Comparison of ENCODE assay signal across 33 cellular contexts in the genomic region with DNA sequence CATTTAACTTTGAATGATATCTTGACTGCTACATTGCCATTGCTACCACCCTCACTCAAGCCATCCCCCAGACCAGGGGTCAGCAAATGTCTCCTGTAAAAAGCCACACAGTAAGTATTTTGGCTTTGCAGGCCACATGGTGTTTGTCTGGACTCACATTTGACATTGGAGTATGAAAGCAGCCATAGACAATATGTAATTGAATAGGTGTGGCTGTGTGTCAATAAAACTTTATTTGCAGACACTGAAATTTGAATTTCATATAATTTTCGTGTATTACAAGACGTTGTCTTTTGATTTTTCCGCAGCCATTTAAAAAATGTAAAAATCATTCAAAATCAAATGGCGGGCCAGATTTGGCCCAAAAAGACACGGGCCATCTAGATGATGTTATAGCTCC. TPM values are rescaled to one million over a fixed set of nuclear protein-coding genes. Genes with fewer than 3 reads are reported as not detected.
"Had no signal": no experiment of that assay in that cellular context is flagged by ENCODE, and none has a peak within 500 bp of the region (broad histone marks: within the 10 kb centered on the region; RNA-seq: fewer than 3 reads in every experiment).

No MANE protein-coding gene starts in this region.

- H3K36me3 ChIP-seq: neural progenitor cell, ovary, spleen, suprapubic skin, tibial artery, transverse colon, upper lobe of right lung, uterus had no signal

- H3K4me1 ChIP-seq: parathyroid adenoma, psoas muscle, suprapubic skin, testis, tibial artery, transverse colon, upper lobe of right lung, uterus had no signal

- DNase-seq: natural killer cell; occipital lobe; ovary; posterior cingulate gyrus; psoas muscle; right cardiac atrium; spleen; stimulated activated CD4-positive, alpha-beta T cell treated with anti-CD3 and anti-CD28 coated beads, Interleukin-12 subunit alpha, Interleukin-12 subunit beta, amount 100 ng/mL, for 4 hours; stimulated activated CD4-positive, alpha-beta T cell treated with anti-CD3 and anti-CD28 coated beads, Interleukin-1b, Interleukin-23, amount 100 ng/mL, for 48 hours; stimulated activated CD4-positive, alpha-beta T cell treated with anti-CD3 and anti-CD28 coated beads, Interleukin-4, amount 100 ng/mL, for 1 hour; stimulated activated CD4-positive, alpha-beta T cell treated with anti-CD3 and anti-CD28 coated beads, Interleukin-4, amount 100 ng/mL, for 4 hours; stimulated activated CD8-positive, alpha-beta memory T cell treated with anti-CD3 and anti-CD28 coated beads, Interleukin-4, amount 100 ng/mL, for 48 hours; stimulated activated naive CD4-positive, alpha-beta T cell; stimulated activated naive CD8-positive, alpha-beta T cell treated with anti-CD3 and anti-CD28 coated beads, Interleukin-15, amount 100 ng/mL, for 72 hours; stimulated activated naive CD8-positive, alpha-beta T cell treated with anti-CD3 and anti-CD28 coated beads, Interleukin-15, Interleukin-2, amounts not matched to agents 100 U/mL and 50 U/mL, for 24 hours; substantia nigra; testis; tibial artery; transverse colon; upper lobe of right lung; uterus had no signal

- H3K4me3 ChIP-seq: neural progenitor cell, ovary, psoas muscle, skin epidermis, smooth muscle cell, spleen, suprapubic skin, testis, tibial artery, transverse colon, upper lobe of right lung, uterus had no signal

- H3K9me3 ChIP-seq: ovary, spleen, suprapubic skin, testis, tibial artery, transverse colon, upper lobe of right lung, uterus had no signal

- H3K79me2 ChIP-seq: parathyroid adenoma had no signal

- H2AFZ ChIP-seq: neural progenitor cell, parathyroid adenoma had no signal

- H3K27me3 ChIP-seq: neural progenitor cell, ovary, suprapubic skin, testis, tibial artery, transverse colon, upper lobe of right lung, uterus had no signal

- H3K9ac ChIP-seq: neural progenitor cell, parathyroid adenoma had no signal

- H3K4me2 ChIP-seq: neural progenitor cell, smooth muscle cell had no signal

- H3K27ac ChIP-seq: neural progenitor cell, ovary, parathyroid adenoma, psoas muscle, skin epidermis, spleen, suprapubic skin, testis, tibial artery, transverse colon, upper lobe of right lung, uterus had no signal

- ATAC-seq: natural killer cell; psoas muscle; right cardiac atrium; sciatic nerve; stimulated activated memory B cell treated with anti-CD40 and anti-IgM and Interleukin-4, amounts not matched to agents 10 μg/mL and 1 μg/mL and 100 μg/mL, for 72 hours; stimulated activated naive CD8-positive, alpha-beta T cell treated with anti-CD3 and anti-CD28 coated beads, Interleukin-15, amount 100 ng/mL, for 72 hours; stimulated activated naive CD8-positive, alpha-beta T cell treated with anti-CD3 and anti-CD28 coated beads, Interleukin-15, Interleukin-2, amounts not matched to agents 100 U/mL and 50 U/mL, for 24 hours; upper lobe of right lung had no signal

RNA-seq across cellular contexts. Expression of a gene that starts 36.3 kb away (rescaled TPM):
- total RNA-seq: natural killer cell, occipital lobe, osteoblast, ovary, progenitor cell of endocrine pancreas, psoas muscle, renal cortical epithelial cell, right cardiac atrium, sciatic nerve, smooth muscle cell, spleen, suprapubic skin, transverse colon, urinary bladder, uterus had no signal
- polyA plus RNA-seq: neural cell, psoas muscle, right cardiac atrium, smooth muscle cell, spleen, urinary bladder had no signal
